22 cellular contexts compared by ENCODE assay signal in the genomic region with DNA sequence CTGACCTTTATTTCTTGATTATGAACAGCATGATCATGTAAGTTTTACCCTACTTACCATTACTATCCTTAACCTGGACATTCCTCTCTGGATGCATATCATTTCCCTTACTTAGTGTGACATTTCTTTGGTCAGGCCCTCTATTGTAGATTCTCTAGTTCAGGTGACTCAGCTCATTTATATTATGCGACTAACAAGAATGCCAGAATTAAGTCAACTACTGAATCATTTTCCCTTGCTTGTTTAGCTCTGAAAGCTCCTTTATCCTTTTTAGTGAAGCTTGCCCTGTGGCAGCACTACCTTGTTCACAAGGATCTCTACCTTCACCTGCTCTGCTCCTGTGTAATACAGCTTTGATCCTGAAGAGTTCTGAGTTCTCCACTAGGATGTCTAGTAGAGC. TPM values are rescaled to one million over a fixed set of nuclear protein-coding genes. Genes with fewer than 3 reads are reported as not detected.
DNase-seq lines count a peak whose midpoint lies in the region; ATAC-seq, FAIRE-seq and TF ChIP-seq lines count a peak whose summit lies in the region.
"Had no signal": no experiment of that assay in that cellular context is flagged by ENCODE, and none has a peak within 500 bp of the region (broad histone marks: within the 10 kb centered on the region; RNA-seq: fewer than 3 reads in every experiment).

No MANE protein-coding gene starts in this region.

- DNase-seq in M059J (ENCODE audit: low read depth), result peak; percentile 57
- peak; percentile 68 for DNase-seq in bronchial epithelial cell (ENCODE audit: low read depth)
- peak; percentile 67 for DNase-seq in kidney glomerular epithelial cell (lab: John Stamatoyannopoulos, UW)
- no peak for DNase-seq in NCI-H1105 treated with DMSO at 0.1 percent for 48 hours (lab: John Stamatoyannopoulos, UW)
- no peak for DNase-seq in thyroid gland
- DNase-seq in natural killer cell, result no peak
- DNase-seq in effector CD8-positive, alpha-beta T cell (lab: John Stamatoyannopoulos, UW), result no peak
- DNase-seq: BE2C; CD4-positive, alpha-beta T cell; DMS79 treated with DMSO at 0.1 percent for 48 hours; Kasumi-1; NCI-H1417; NCI-H1930; NCI-H2171 treated with DMSO at 0.1 percent for 48 hours; NCI-H510A treated with DMSO at 0.1 percent for 48 hours; NCI-H82; SHP77 had no signal

- 86 to 100% methylated on average over 1 of the region's 1 CpG for WGBS in thyroid gland, 2 donors

- TF ChIP-seq CTCF in bronchial epithelial cell (IDR thresholded peaks at IDR 0.05; ENCODE audit: insufficient read depth, low read length, severe bottlenecking) (no peak), thyroid gland (IDR thresholded peaks at IDR 0.05) (no peak), natural killer cell (IDR thresholded peaks at IDR 0.05) (no peak)

- no peaks in the 10 kb centered on the region for H3K27me3 Mint-ChIP-seq in natural killer cell (ENCODE audit: low read depth in 2 of 2)
- H3K27me3 Mint-ChIP-seq: CD4-positive, alpha-beta T cell; IgD-negative memory B cell had no signal

- intact Hi-C loops in thyroid gland (cut with DNase I), result no loop called here
- intact Hi-C loops in natural killer cell (cut with micrococcal nuclease), result no loop called here

- no peaks in the 10 kb centered on the region for H3K36me3 Mint-ChIP-seq in natural killer cell
- H3K36me3 Mint-ChIP-seq: IgD-negative memory B cell had no signal

- TF ChIP-seq POLR2A in thyroid gland (IDR thresholded peaks at IDR 0.05), result no peak

- no peak for FAIRE-seq in bronchial epithelial cell (lab: Jason Lieb, UNC)
- FAIRE-seq: G401.6, HTR-8/SVneo had no signal

- ATAC-seq in natural killer cell, result no peak
- ATAC-seq: SK-N-SH treated with all-trans-retinoic acid at 6 μM for 48 hours had no signal

- H3K27ac Mint-ChIP-seq in natural killer cell, result no peak overlapping the region
- H3K27ac Mint-ChIP-seq: CD4-positive, alpha-beta T cell; IgD-negative memory B cell had no signal

- H3K27me3 ChIP-seq in bronchial epithelial cell (ENCODE audit: control insufficient read depth, insufficient read depth, low read length) (no peaks in the 10 kb centered on the region), thyroid gland (no peaks in the 10 kb centered on the region)
- H3K27me3 ChIP-seq: BE2C had no signal

- H3K4me3 ChIP-seq in bronchial epithelial cell (ENCODE audit: low read depth, low read length) (no peak overlapping the region), thyroid gland (replicated peaks in 1 of 3) (no peak overlapping the region)
- H3K4me3 ChIP-seq: HAP-1 had no signal

- no peaks in the 10 kb centered on the region for H3K4me1 ChIP-seq in thyroid gland
- H3K4me1 ChIP-seq: BE2C, HAP-1 had no signal

- H3K36me3 ChIP-seq in bronchial epithelial cell (ENCODE audit: control insufficient read depth, insufficient read depth, low read length), result no peaks in the 10 kb centered on the region
- H3K36me3 ChIP-seq in thyroid gland, result no peaks in the 10 kb centered on the region
- H3K36me3 ChIP-seq: BE2C, HAP-1 had no signal

- H3K27ac ChIP-seq in thyroid gland, result no peak overlapping the region

- no peaks in the 10 kb centered on the region for H3K9me3 ChIP-seq in thyroid gland
- H3K9me3 ChIP-seq: BE2C, HAP-1 had no signal

- H3K4me3 Mint-ChIP-seq in natural killer cell, result no peak overlapping the region
- H3K4me3 Mint-ChIP-seq: CD4-positive, alpha-beta T cell; IgD-negative memory B cell had no signal

- H3K4me1 Mint-ChIP-seq in natural killer cell, result no peaks in the 10 kb centered on the region
- H3K4me1 Mint-ChIP-seq: IgD-negative memory B cell had no signal

- peaks cover 4 to 13% of the 10 kb centered on the region in 2 donors for H3K9me3 Mint-ChIP-seq in natural killer cell
- H3K9me3 Mint-ChIP-seq: CD4-positive, alpha-beta T cell had no signal

RNA-seq across cellular contexts. Expression of a gene that starts 15.1 kb away (rescaled TPM):
- total RNA-seq in M059J (2014; rRNA removed; shearing (Covaris generic)), result 0.22 and 1.2 TPM in 2 replicates
- total RNA-seq in bronchial epithelial cell (0.13 TPM in 1 of 2 replicates, not detected in the other), thyroid gland (not detected), natural killer cell (under 1 TPM in 1 of 3 donors, not detected in 2; 0.28 TPM)
- total RNA-seq: CD4-positive, alpha-beta T cell had no signal

Comparison
In these comparisons a context has a peak if more than half of its experiments do, and no peak if none do; other contexts are left out.
1. DNase-seq: peak in M059J (single experiment), bronchial epithelial cell (single experiment) and kidney glomerular epithelial cell (single experiment); none in NCI-H1105 treated with DMSO at 0.1 percent for 48 hours (single experiment), thyroid gland (0 of 2), natural killer cell (single experiment) and effector CD8-positive, alpha-beta T cell (single experiment).